ENCODE assay signal across 2 cellular contexts in genomic region chr15:90962021-90962420, GRCh38.
TF ChIP-seq lines count a peak whose summit lies in the region.

No MANE protein-coding gene starts in this region.

TF ChIP-seq in HCT116, 20 proteins besides CTCF, POLR2A, EP300 and RAD21:
- TF ChIP-seq SP1 (IDR thresholded peaks at IDR 0.05; ENCODE audit: low read depth) (no peak), ZNF274 (IDR thresholded peaks at IDR 0.05; ENCODE audit: low read depth, low read length) (no peak), POLR2AphosphoS5 (IDR thresholded peaks at IDR 0.05; ENCODE audit: low read depth, low read length) (0 out of 2 replicates have a peak, but pooled peaks have one; percentile 18), SIN3A (IDR thresholded peaks at IDR 0.05; ENCODE audit: low read depth) (no peak), EGR1 (IDR thresholded peaks at IDR 0.05; ENCODE audit: low read depth) (no peak), EZH2 (IDR thresholded peaks at IDR 0.05) (no peak), FOSL1 (IDR thresholded peaks at IDR 0.05; ENCODE audit: low read depth) (no peak)
- TF ChIP-seq, protein P1, sequence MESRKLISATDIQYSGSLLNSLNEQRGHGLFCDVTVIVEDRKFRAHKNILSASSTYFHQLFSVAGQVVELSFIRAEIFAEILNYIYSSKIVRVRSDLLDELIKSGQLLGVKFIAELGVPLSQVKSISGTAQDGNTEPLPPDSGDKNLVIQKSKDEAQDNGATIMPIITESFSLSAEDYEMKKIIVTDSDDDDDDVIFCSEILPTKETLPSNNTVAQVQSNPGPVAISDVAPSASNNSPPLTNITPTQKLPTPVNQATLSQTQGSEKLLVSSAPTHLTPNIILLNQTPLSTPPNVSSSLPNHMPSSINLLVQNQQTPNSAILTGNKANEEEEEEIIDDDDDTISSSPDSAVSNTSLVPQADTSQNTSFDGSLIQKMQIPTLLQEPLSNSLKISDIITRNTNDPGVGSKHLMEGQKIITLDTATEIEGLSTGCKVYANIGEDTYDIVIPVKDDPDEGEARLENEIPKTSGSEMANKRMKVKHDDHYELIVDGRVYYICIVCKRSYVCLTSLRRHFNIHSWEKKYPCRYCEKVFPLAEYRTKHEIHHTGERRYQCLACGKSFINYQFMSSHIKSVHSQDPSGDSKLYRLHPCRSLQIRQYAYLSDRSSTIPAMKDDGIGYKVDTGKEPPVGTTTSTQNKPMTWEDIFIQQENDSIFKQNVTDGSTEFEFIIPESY (IDR thresholded peaks at IDR 0.05; ENCODE audit: extremely low read depth, insufficient replicate concordance, low read length), result no peak

TF ChIP-seq in K562, 482 proteins besides CTCF, POLR2A, EP300 and RAD21:
- TF ChIP-seq, protein P2, sequence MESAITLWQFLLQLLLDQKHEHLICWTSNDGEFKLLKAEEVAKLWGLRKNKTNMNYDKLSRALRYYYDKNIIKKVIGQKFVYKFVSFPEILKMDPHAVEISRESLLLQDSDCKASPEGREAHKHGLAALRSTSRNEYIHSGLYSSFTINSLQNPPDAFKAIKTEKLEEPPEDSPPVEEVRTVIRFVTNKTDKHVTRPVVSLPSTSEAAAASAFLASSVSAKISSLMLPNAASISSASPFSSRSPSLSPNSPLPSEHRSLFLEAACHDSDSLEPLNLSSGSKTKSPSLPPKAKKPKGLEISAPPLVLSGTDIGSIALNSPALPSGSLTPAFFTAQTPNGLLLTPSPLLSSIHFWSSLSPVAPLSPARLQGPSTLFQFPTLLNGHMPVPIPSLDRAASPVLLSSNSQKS (CRISPR knock-in tag; IDR thresholded peaks at IDR 0.05), result no peak
- TF ChIP-seq ZNF232 (CRISPR knock-in tag; IDR thresholded peaks at IDR 0.05), result no peak
- no peak for TF ChIP-seq ZNF217 (CRISPR knock-in tag; IDR thresholded peaks at IDR 0.05)
- no peak for TF ChIP-seq REST (CRISPR knock-in tag; IDR thresholded peaks at IDR 0.05; ENCODE audit: low read depth)
- no peak for TF ChIP-seq ZEB2 (IDR thresholded peaks at IDR 0.05)
- TF ChIP-seq BRF2 (IDR thresholded peaks at IDR 0.05; ENCODE audit: borderline replicate concordance, insufficient read depth, insufficient read length), result no peak
- no peak for TF ChIP-seq HOXB6 (CRISPR knock-in tag; IDR thresholded peaks at IDR 0.05; ENCODE audit: borderline replicate concordance)
- TF ChIP-seq MAFF (IDR thresholded peaks at IDR 0.05; ENCODE audit: low read length), result no peak
- TF ChIP-seq SUPT5H (IDR thresholded peaks at IDR 0.05), result peak; percentile 66
- TF ChIP-seq POLR2H (tag; IDR thresholded peaks at IDR 0.05; ENCODE audit: low read depth), result no peak
- no peak for TF ChIP-seq POLR3G (IDR thresholded peaks at IDR 0.05; ENCODE audit: extremely low read depth, insufficient read length, insufficient replicate concordance)
- TF ChIP-seq SNAPC5 (CRISPR knock-in tag; IDR thresholded peaks at IDR 0.05), result no peak
- no peak for TF ChIP-seq ZNF143 (CRISPR knock-in tag; IDR thresholded peaks at IDR 0.05)
- TF ChIP-seq POLR2B (IDR thresholded peaks at IDR 0.05; ENCODE audit: low read depth, partially characterized antibody), result peak; percentile 32
- TF ChIP-seq COPS2 (conservative IDR thresholded peaks at IDR 0.05), result no peak
- TF ChIP-seq ASH1L (IDR thresholded peaks at IDR 0.05; ENCODE audit: borderline replicate concordance, low read depth, partially characterized antibody), result no peak
- TF ChIP-seq XRCC5 (IDR thresholded peaks at IDR 0.05; ENCODE audit: low read depth, low read length), result no peak
